Comparison of ENCODE assay signal across 26 cellular contexts in the genomic region with DNA sequence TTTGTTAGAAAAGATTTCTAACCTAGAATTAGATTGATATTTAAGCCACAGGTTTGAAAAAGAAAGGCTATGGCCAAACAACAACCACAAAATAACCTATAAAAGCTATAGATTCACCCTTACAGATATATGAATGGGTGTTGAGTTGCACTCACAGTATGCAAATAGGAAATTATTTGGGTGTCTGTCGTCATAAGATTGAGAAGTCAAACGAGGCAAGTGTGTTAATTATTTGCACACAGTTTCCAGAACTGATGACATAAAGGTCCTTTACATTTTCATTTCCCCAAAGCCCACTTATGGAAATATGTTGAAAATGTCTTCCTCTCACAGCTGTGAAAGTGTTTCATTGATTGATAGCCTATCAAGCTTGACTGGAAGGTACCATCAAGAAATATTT.
DNase-seq lines count a peak whose midpoint lies in the region; ATAC-seq, FAIRE-seq and TF ChIP-seq lines count a peak whose summit lies in the region.
"Had no signal": no experiment of that assay in that cellular context is flagged by ENCODE, and none has a peak within 500 bp of the region (broad histone marks: within the 10 kb centered on the region; RNA-seq: fewer than 3 reads in every experiment).

No MANE protein-coding gene starts in this region.

- no peaks in the 10 kb centered on the region for H3K27me3 Mint-ChIP-seq in activated B cell treated with CpG ODN at 0.5 μM for 24 hours
- H3K27me3 Mint-ChIP-seq: CD4-positive, alpha-beta memory T cell had no signal

- no peaks in the 10 kb centered on the region for H3K9me3 ChIP-seq in breast epithelium
- H3K9me3 ChIP-seq: BE2C, BLaER1 had no signal

- CTCF ChIA-PET in activated B cell treated with CpG ODN at 0.5 μM for 24 hours (lab: Charles Lee), result interaction anchor here (1.7 kb wide), 1 partner anchor 72 kb away, joined by 3 read pairs; no protein-coding TSS in a partner anchor

- no peak overlapping the region for H3K27ac ChIP-seq in breast epithelium
- H3K27ac ChIP-seq: BLaER1 had no signal

- H3K4me3 ChIP-seq in breast epithelium, result no peak overlapping the region
- H3K4me3 ChIP-seq: BLaER1, GM12878 had no signal

- no peaks in the 10 kb centered on the region for H3K9me3 Mint-ChIP-seq in activated B cell treated with CpG ODN at 0.5 μM for 24 hours
- H3K9me3 Mint-ChIP-seq: CD8-positive, alpha-beta memory T cell had no signal

- no peak for DNase-seq in GM12891 (ENCODE audit: insufficient read length, low spot score)
- DNase-seq in activated B cell treated with CpG ODN at 0.5 μM for 24 hours, result no peak
- no peak for DNase-seq in breast epithelium (ENCODE audit: low spot score in 2 of 2)
- DNase-seq in islet precursor cell, result no peak
- DNase-seq: 8988T; ACHN; BE2C; C1 segment of cervical spinal cord; CD4-positive, alpha-beta memory T cell; CD4-positive, CD25-positive, alpha-beta regulatory T cell; CD8-positive, alpha-beta memory T cell; COR-L47; DMS 273 treated with DMSO at 0.1 percent for 48 hours; DMS153; DMS53; DMS79; DND-41; EL; GDM1 had no signal

- POLR2A ChIA-PET in activated B cell treated with CpG ODN at 0.5 μM for 24 hours (lab: Charles Lee), result no interaction called here

- H3K4me3 Mint-ChIP-seq in activated B cell treated with CpG ODN at 0.5 μM for 24 hours, result no peak overlapping the region
- H3K4me3 Mint-ChIP-seq: CD14-positive monocyte; CD4-positive, alpha-beta memory T cell; CD4-positive, CD25-positive, alpha-beta regulatory T cell; CD8-positive, alpha-beta memory T cell had no signal

- H3K4me1 ChIP-seq in breast epithelium, result no peaks in the 10 kb centered on the region
- H3K4me1 ChIP-seq: BE2C, BLaER1 had no signal

- FAIRE-seq in GM12891 (lab: Jason Lieb, UNC), result peak; percentile 23
- FAIRE-seq: A204.1, GM12878, GM19239 had no signal

- ATAC-seq in HG03354 (IDR thresholded peaks at IDR 0.05; ENCODE audit: poor library complexity, severe bottlenecking, unreplicated experiment) (peak; percentile 43), activated B cell treated with CpG ODN at 0.5 μM for 24 hours (ENCODE audit: low read depth) (no peak), GM19455 (IDR thresholded peaks at IDR 0.05; ENCODE audit: unreplicated experiment) (no peak)
- ATAC-seq: GM12878 had no signal

- intact Hi-C loops in activated B cell treated with CpG ODN at 0.5 μM for 24 hours (cut with micrococcal nuclease) (no loop called here), breast epithelium (cut with DNase I; ENCODE audit: low total_unique reads) (no loop called here)

- peak overlapping the region; percentile 12 for H3K27ac Mint-ChIP-seq in activated B cell treated with CpG ODN at 0.5 μM for 24 hours
- H3K27ac Mint-ChIP-seq: CD14-positive monocyte; CD4-positive, alpha-beta memory T cell; CD4-positive, CD25-positive, alpha-beta regulatory T cell; CD8-positive, alpha-beta memory T cell had no signal

- TF ChIP-seq POLR2A in GM12891 (IDR thresholded peaks at IDR 0.05; ENCODE audit: low read depth, low read length) (no peak), breast epithelium (IDR thresholded peaks at IDR 0.05) (no peak)

- H3K4me1 Mint-ChIP-seq in activated B cell treated with CpG ODN at 0.5 μM for 24 hours, result no peaks in the 10 kb centered on the region
- H3K4me1 Mint-ChIP-seq: CD14-positive monocyte; CD4-positive, alpha-beta memory T cell; CD4-positive, CD25-positive, alpha-beta regulatory T cell; CD8-positive, alpha-beta memory T cell had no signal

- no peaks in the 10 kb centered on the region for H3K36me3 ChIP-seq in breast epithelium
- H3K36me3 ChIP-seq: BE2C, BLaER1 had no signal

- no peaks in the 10 kb centered on the region for H3K27me3 ChIP-seq in breast epithelium
- H3K27me3 ChIP-seq: BE2C, BLaER1 had no signal

- TF ChIP-seq CTCF in activated B cell treated with CpG ODN at 0.5 μM for 24 hours (IDR thresholded peaks at IDR 0.05) (no peak), breast epithelium (IDR thresholded peaks at IDR 0.05) (no peak)

- H3K36me3 Mint-ChIP-seq in activated B cell treated with CpG ODN at 0.5 μM for 24 hours (ENCODE audit: low read depth), result no peaks in the 10 kb centered on the region
- H3K36me3 Mint-ChIP-seq: CD14-positive monocyte; CD4-positive, alpha-beta memory T cell; CD4-positive, CD25-positive, alpha-beta regulatory T cell; CD8-positive, alpha-beta memory T cell had no signal

TF ChIP-seq in GM12891, 5 proteins besides CTCF, POLR2A, EP300 and RAD21:
- TF ChIP-seq SPI1 (IDR thresholded peaks at IDR 0.05; ENCODE audit: low read depth, low read length) (no peak), PAX5 (IDR thresholded peaks at IDR 0.05; ENCODE audit: insufficient read depth, low read length, severe bottlenecking) (no peak), POU2F2 (IDR thresholded peaks at IDR 0.05; ENCODE audit: low read depth, low read length) (no peak)
